In genomic region chr13:28131646-28132045, GRCh38 we compare ENCODE assay signal across 31 cellular contexts. TPM values are rescaled to one million over a fixed set of nuclear protein-coding genes. Genes with fewer than 3 reads are reported as not detected.
A peak's percentile ranks its signal among the peaks of the same experiment; 100 is the strongest.
DNase-seq lines count a peak whose midpoint lies in the region; ATAC-seq and TF ChIP-seq lines count a peak whose summit lies in the region.
"Had no signal": no experiment of that assay in that cellular context is flagged by ENCODE, and none has a peak within 500 bp of the region (broad histone marks: within the 10 kb centered on the region; RNA-seq: fewer than 3 reads in every experiment).

No MANE protein-coding gene starts in this region.

- intact Hi-C loops in HCT116 (cut with micrococcal nuclease), result no loop called here

- TF ChIP-seq RAD21 in HCT116 (IDR thresholded peaks at IDR 0.05; ENCODE audit: low read depth), result no peak

- H3K9me3 ChIP-seq in HCT116 (ENCODE audit: control insufficient read depth in 1 of 2, insufficient read depth in 1 of 2, low read depth in 1 of 2, low read length in 2 of 2), result no peaks in the 10 kb centered on the region
- H3K9me3 ChIP-seq: A549; BE2C; BLaER1; BLaER1 treated with 17β-estradiol and CSF1 and Interleukin-3, amounts not matched to agents 10 nM and 100 nM; Caco-2 had no signal

- RAD21 ChIA-PET in HCT116 (lab: Charles Lee; ENCODE audit: low non-redundant PET in 1 of 2, low total read pairs in 2 of 2, uncharacterized antibody in 2 of 2, unreplicated experiment in 2 of 2), result no interaction called here

- peak overlapping the region in 1 of 2 experiments; percentile 28; a peak in 2 of 4 replicates for H3K4me3 ChIP-seq in HCT116 (replicated peaks in 1 of 2; ENCODE audit: low read depth in 1 of 2, low read length in 2 of 2)
- H3K4me3 ChIP-seq: A549; BLaER1; BLaER1 treated with 17β-estradiol and CSF1 and Interleukin-3, amounts not matched to agents 10 nM and 100 nM had no signal

- CTCF ChIA-PET in HCT116 (lab: Charles Lee), result no interaction called here

- H3K79me2 ChIP-seq in HCT116 (ENCODE audit: insufficient read depth, low read length), result peaks cover 2% of the 10 kb centered on the region; the same call in 1 of the 2 replicates

- no peak overlapping the region for H2AFZ ChIP-seq in HCT116 (ENCODE audit: low read depth, low read length, poor library complexity, severe bottlenecking)

- H3K27ac ChIP-seq in HCT116 (ENCODE audit: low read depth, low read length), result no peak overlapping the region
- H3K27ac ChIP-seq: 22Rv1; A549; BLaER1; BLaER1 treated with 17β-estradiol and CSF1 and Interleukin-3, amounts not matched to agents 10 nM and 100 nM; C4-2B had no signal

- peak overlapping the region; percentile 70 for H3K4me2 ChIP-seq in HCT116 (ENCODE audit: low read length)
- H3K4me2 ChIP-seq: A549; BLaER1; BLaER1 treated with 17β-estradiol and CSF1 and Interleukin-3, amounts not matched to agents 10 nM and 100 nM had no signal

- TF ChIP-seq POLR2A in HCT116 (IDR thresholded peaks at IDR 0.05; ENCODE audit: borderline replicate concordance, extremely low read depth, insufficient read depth, insufficient read length), result no peak

- peaks cover 8 to 15% of the 10 kb centered on the region in 2 experiments for H3K4me1 ChIP-seq in HCT116 (ENCODE audit: control insufficient read depth in 1 of 2, insufficient read depth in 2 of 2, low read length in 2 of 2)
- H3K4me1 ChIP-seq: A549, BE2C had no signal

- DNase-seq in HCT116 (ENCODE audit: low read depth, low spot score) (no peak), NCI-H510A (lab: John Stamatoyannopoulos, UW) (no peak)
- DNase-seq in activated CD8-positive, alpha-beta memory T cell treated with anti-CD3 and anti-CD28 coated beads, Interleukin-2, amount 50 U/mL, for 4 hours, result no peak
- DNase-seq: 8988T; ACHN; AML-193; BE2C; C1 segment of cervical spinal cord; Caco-2; Calu3; CD4-positive, alpha-beta memory T cell; CD4-positive, alpha-beta T cell; CD4-positive, CD25-positive, alpha-beta regulatory T cell; CD8-positive, alpha-beta memory T cell; CD8-positive, alpha-beta T cell; COR-L47; DMS 273 treated with DMSO at 0.1 percent for 48 hours; DMS153; DMS53; DMS79; DMS79 treated with DMSO at 0.1 percent for 48 hours; DND-41; EL had no signal

- H3K27me3 ChIP-seq in HCT116 (ENCODE audit: insufficient read depth, low read length), result no peaks in the 10 kb centered on the region
- H3K27me3 ChIP-seq: BE2C; BLaER1; BLaER1 treated with 17β-estradiol and CSF1 and Interleukin-3, amounts not matched to agents 10 nM and 100 nM had no signal

- H4K20me1 ChIP-seq in HCT116 (ENCODE audit: insufficient read depth), result no peaks in the 10 kb centered on the region
- H4K20me1 ChIP-seq: BLaER1; BLaER1 treated with 17β-estradiol and CSF1 and Interleukin-3, amounts not matched to agents 10 nM and 100 nM had no signal

- POLR2A ChIA-PET in HCT116 (lab: Charles Lee), result interaction anchor here (0.6 kb wide), 1 partner anchor 25 kb away, joined by 3 read pairs; no protein-coding TSS in a partner anchor

- no TSS peak for BruUV-seq in HCT116 (replicated peaks; lab: Mats Ljungman, UMichigan)

- ATAC-seq in HCT116, result peak; percentile 81
- peak; percentile 55 for ATAC-seq in esophagus mucosa
- ATAC-seq: A549; CD8-positive, alpha-beta T cell had no signal

- peak overlapping the region; percentile 30; the same call in 1 of the 2 replicates for H3K9ac ChIP-seq in HCT116 (ENCODE audit: low read length)
- H3K9ac ChIP-seq: BLaER1; BLaER1 treated with 17β-estradiol and CSF1 and Interleukin-3, amounts not matched to agents 10 nM and 100 nM had no signal

- no peaks in the 10 kb centered on the region for H3K36me3 ChIP-seq in HCT116 (ENCODE audit: control insufficient read depth in 1 of 2, insufficient read depth in 2 of 2, low read length in 2 of 2)
- H3K36me3 ChIP-seq: BE2C had no signal

- no peak for TF ChIP-seq CTCF in HCT116 (IDR thresholded peaks at IDR 0.05 in 2 of 3, conservative IDR thresholded peaks at IDR 0.05 in 1 of 3; ENCODE audit: borderline replicate concordance in 1 of 3, insufficient read depth in 1 of 3, low read depth in 2 of 3, low read length in 2 of 3)

- no peaks in the 10 kb centered on the region for H3K9me2 ChIP-seq in HCT116 (ENCODE audit: insufficient read depth)

TF ChIP-seq in HCT116, 20 proteins besides CTCF, POLR2A, EP300 and RAD21:
- TF ChIP-seq CEBPB (IDR thresholded peaks at IDR 0.05; ENCODE audit: low read depth), result no peak
- TF ChIP-seq CBX3 (IDR thresholded peaks at IDR 0.05; ENCODE audit: low read depth), result no peak
- TF ChIP-seq EGR1 (IDR thresholded peaks at IDR 0.05; ENCODE audit: low read depth), result no peak

RNA-seq across cellular contexts. Expression of gene PAN3, which starts 6.7 kb away (rescaled TPM):
- total RNA-seq in HCT116 (2021; ENCODE audit: unreplicated experiment) (30.1 TPM), esophagus mucosa (18.5 TPM)
- polyA plus RNA-seq in HCT116 (2012), result 9.7 and 9.8 TPM in 2 replicates

RNA-seq across cellular contexts. Expression of gene FLT3, which starts 31.3 kb away (rescaled TPM):
- 0.17 TPM for total RNA-seq in HCT116 (2021; ENCODE audit: unreplicated experiment)
- polyA plus RNA-seq in HCT116 (2012), result 0.09 and 0.11 TPM in 2 replicates
- 0.12 TPM for total RNA-seq in esophagus mucosa
- total RNA-seq: A172; Calu3; CD4-positive, alpha-beta memory T cell; CD8-positive, alpha-beta T cell had no signal
- polyA plus RNA-seq: A549; BJ; CD4-positive, alpha-beta memory T cell; CD4-positive, CD25-positive, alpha-beta regulatory T cell; CD8-positive, alpha-beta memory T cell had no signal
